ENCODE assay signal across 8 cellular contexts in genomic region chr15:90524018-90524803, GRCh38.
DNase-seq lines count a peak whose midpoint lies in the region; ATAC-seq and TF ChIP-seq lines count a peak whose summit lies in the region.
"Not testable (repeated sequence)": the region's sequence is repeated elsewhere in the genome, so short reads cannot be mapped to it uniquely, and the experiment has no call there.

No MANE protein-coding gene starts in this region.

- H3K79me2 ChIP-seq in MM.1S (ENCODE audit: low read length): not testable (repeated sequence)

- peak overlapping the region; percentile 35 for H3K27ac Mint-ChIP-seq in activated naive CD4-positive, alpha-beta T cell treated with anti-CD3 and anti-CD28 coated beads, Interleukin-2, amount 50 U/mL, for 24 hours

- peak overlapping the region; percentile 53; the same call in 1 of the 2 replicates for H3K4me2 ChIP-seq in MM.1S (ENCODE audit: low read depth, low read length)

- H3K4me1 Mint-ChIP-seq in activated naive CD4-positive, alpha-beta T cell treated with anti-CD3 and anti-CD28 coated beads, Interleukin-2, amount 50 U/mL, for 24 hours: not testable (repeated sequence)

- not testable (repeated sequence) for H3K27me3 ChIP-seq in MM.1S (replicated peaks; ENCODE audit: insufficient read depth, low read length)

- H3K9me2 ChIP-seq in MM.1S (replicated peaks; ENCODE audit: insufficient read depth, low read length): not testable (repeated sequence)

- not testable (repeated sequence) for H3K4me3 Mint-ChIP-seq in activated naive CD4-positive, alpha-beta T cell treated with anti-CD3 and anti-CD28 coated beads, Interleukin-2, amount 50 U/mL, for 24 hours

- H2AFZ ChIP-seq in MM.1S (ENCODE audit: low read length): peak overlapping the region; percentile 24

- peaks cover 11% of the 10 kb centered on the region for H3K4me1 ChIP-seq in MM.1S (ENCODE audit: low read length)

- not testable (repeated sequence) for H3K9me3 ChIP-seq in MM.1S (replicated peaks; ENCODE audit: insufficient read depth, low read length)

- ATAC-seq in GM18909 (IDR thresholded peaks at IDR 0.05; ENCODE audit: poor library complexity, unreplicated experiment) (peak; percentile 64), GM21447 (IDR thresholded peaks at IDR 0.05; ENCODE audit: unreplicated experiment) (peak; percentile 74), HG02642 (IDR thresholded peaks at IDR 0.05; ENCODE audit: poor library complexity, unreplicated experiment) (peak; percentile 54), HG03135 (IDR thresholded peaks at IDR 0.05; ENCODE audit: unreplicated experiment) (peak; percentile 68)

- H3K27ac ChIP-seq in MM.1S (ENCODE audit: low read length): peak overlapping the region; percentile 68; the same call in 1 of the 2 replicates

- TF ChIP-seq CTCF in MM.1S (IDR thresholded peaks at IDR 0.05; ENCODE audit: low read length): not testable (repeated sequence)

- not testable (repeated sequence) for H4K20me1 ChIP-seq in MM.1S (ENCODE audit: insufficient read depth, low read length)

- peaks cover 11% of the 10 kb centered on the region for H3F3A ChIP-seq in MM.1S (ENCODE audit: insufficient read depth, low read length)

- not testable (repeated sequence) for H3K27me3 Mint-ChIP-seq in activated naive CD4-positive, alpha-beta T cell treated with anti-CD3 and anti-CD28 coated beads, Interleukin-2, amount 50 U/mL, for 24 hours

- DNase-seq in MM.1S (peak; percentile 70), kidney tubule cell (ENCODE audit: low spot score) (peak; percentile 21)

- H3K9me3 Mint-ChIP-seq in activated naive CD4-positive, alpha-beta T cell treated with anti-CD3 and anti-CD28 coated beads, Interleukin-2, amount 50 U/mL, for 24 hours: not testable (repeated sequence)

- peak overlapping the region; percentile 16; the same call in 1 of the 2 replicates for H3K9ac ChIP-seq in MM.1S (ENCODE audit: low read length)

- H3K36me3 Mint-ChIP-seq in activated naive CD4-positive, alpha-beta T cell treated with anti-CD3 and anti-CD28 coated beads, Interleukin-2, amount 50 U/mL, for 24 hours: not testable (repeated sequence)

- peak overlapping the region; percentile 29; the same call in 1 of the 2 replicates for H3K4me3 ChIP-seq in GM08714 (ENCODE audit: low read length)
- not testable (repeated sequence) for H3K4me3 ChIP-seq in MM.1S (ENCODE audit: low read length)

- H3K36me3 ChIP-seq in MM.1S (replicated peaks; ENCODE audit: insufficient read depth, low read length): not testable (repeated sequence)
